In genomic region chr17:66978514-66979061, GRCh38 we compare ENCODE assay signal across 2 cellular contexts.
TF ChIP-seq lines count a peak whose summit lies in the region.

No MANE protein-coding gene starts in this region.

TF ChIP-seq in HCT116, 20 proteins besides CTCF, POLR2A, EP300 and RAD21:
- TF ChIP-seq SP1 (IDR thresholded peaks at IDR 0.05; ENCODE audit: low read depth) (no peak), ZFX (IDR thresholded peaks at IDR 0.05) (peak; percentile 6; the same call in 1 of the 2 replicates)

TF ChIP-seq in HepG2, 621 proteins besides CTCF, POLR2A, EP300 and RAD21:
- TF ChIP-seq, protein P1, sequence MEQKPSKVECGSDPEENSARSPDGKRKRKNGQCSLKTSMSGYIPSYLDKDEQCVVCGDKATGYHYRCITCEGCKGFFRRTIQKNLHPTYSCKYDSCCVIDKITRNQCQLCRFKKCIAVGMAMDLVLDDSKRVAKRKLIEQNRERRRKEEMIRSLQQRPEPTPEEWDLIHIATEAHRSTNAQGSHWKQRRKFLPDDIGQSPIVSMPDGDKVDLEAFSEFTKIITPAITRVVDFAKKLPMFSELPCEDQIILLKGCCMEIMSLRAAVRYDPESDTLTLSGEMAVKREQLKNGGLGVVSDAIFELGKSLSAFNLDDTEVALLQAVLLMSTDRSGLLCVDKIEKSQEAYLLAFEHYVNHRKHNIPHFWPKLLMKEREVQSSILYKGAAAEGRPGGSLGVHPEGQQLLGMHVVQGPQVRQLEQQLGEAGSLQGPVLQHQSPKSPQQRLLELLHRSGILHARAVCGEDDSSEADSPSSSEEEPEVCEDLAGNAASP (CRISPR knock-in tag; IDR thresholded peaks at IDR 0.05; ENCODE audit: borderline replicate concordance): peak; percentile 58; the same call in 1 of the 2 replicates
- TF ChIP-seq, protein P2, sequence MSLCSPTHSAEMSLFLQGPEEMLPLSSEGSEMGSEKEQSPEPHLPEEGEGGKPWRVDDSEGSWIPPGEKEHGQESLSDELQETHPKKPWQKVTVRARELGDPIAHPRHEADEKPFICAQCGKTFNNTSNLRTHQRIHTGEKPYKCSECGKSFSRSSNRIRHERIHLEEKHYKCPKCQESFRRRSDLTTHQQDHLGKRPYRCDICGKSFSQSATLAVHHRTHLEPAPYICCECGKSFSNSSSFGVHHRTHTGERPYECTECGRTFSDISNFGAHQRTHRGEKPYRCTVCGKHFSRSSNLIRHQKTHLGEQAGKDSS (CRISPR knock-in tag; IDR thresholded peaks at IDR 0.05; ENCODE audit: borderline replicate concordance, low read depth): no peak
- TF ChIP-seq ZFP37 (CRISPR knock-in tag; IDR thresholded peaks at IDR 0.05; ENCODE audit: borderline replicate concordance): no peak
- 0 out of 2 replicates have a peak, but pooled peaks have one; percentile 12 for TF ChIP-seq RARA (CRISPR knock-in tag; IDR thresholded peaks at IDR 0.05)
- TF ChIP-seq RXRB (CRISPR knock-in tag; IDR thresholded peaks at IDR 0.05; ENCODE audit: borderline replicate concordance): 0 out of 2 replicates have a peak, but pooled peaks have one; percentile 13
- TF ChIP-seq RORA (CRISPR knock-in tag; IDR thresholded peaks at IDR 0.05): no peak
- TF ChIP-seq, protein P3, sequence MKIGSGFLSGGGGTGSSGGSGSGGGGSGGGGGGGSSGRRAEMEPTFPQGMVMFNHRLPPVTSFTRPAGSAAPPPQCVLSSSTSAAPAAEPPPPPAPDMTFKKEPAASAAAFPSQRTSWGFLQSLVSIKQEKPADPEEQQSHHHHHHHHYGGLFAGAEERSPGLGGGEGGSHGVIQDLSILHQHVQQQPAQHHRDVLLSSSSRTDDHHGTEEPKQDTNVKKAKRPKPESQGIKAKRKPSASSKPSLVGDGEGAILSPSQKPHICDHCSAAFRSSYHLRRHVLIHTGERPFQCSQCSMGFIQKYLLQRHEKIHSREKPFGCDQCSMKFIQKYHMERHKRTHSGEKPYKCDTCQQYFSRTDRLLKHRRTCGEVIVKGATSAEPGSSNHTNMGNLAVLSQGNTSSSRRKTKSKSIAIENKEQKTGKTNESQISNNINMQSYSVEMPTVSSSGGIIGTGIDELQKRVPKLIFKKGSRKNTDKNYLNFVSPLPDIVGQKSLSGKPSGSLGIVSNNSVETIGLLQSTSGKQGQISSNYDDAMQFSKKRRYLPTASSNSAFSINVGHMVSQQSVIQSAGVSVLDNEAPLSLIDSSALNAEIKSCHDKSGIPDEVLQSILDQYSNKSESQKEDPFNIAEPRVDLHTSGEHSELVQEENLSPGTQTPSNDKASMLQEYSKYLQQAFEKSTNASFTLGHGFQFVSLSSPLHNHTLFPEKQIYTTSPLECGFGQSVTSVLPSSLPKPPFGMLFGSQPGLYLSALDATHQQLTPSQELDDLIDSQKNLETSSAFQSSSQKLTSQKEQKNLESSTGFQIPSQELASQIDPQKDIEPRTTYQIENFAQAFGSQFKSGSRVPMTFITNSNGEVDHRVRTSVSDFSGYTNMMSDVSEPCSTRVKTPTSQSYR (CRISPR knock-in tag; IDR thresholded peaks at IDR 0.05; ENCODE audit: borderline replicate concordance): 0 out of 2 replicates have a peak, but pooled peaks have one; percentile 25
- no peak for TF ChIP-seq ZBTB3 (CRISPR knock-in tag; IDR thresholded peaks at IDR 0.05; ENCODE audit: borderline replicate concordance, low read depth)
- no peak for TF ChIP-seq HOXA7 (CRISPR knock-in tag; IDR thresholded peaks at IDR 0.05)
- TF ChIP-seq GABPB1 (CRISPR knock-in tag; IDR thresholded peaks at IDR 0.05): peak; percentile 37; the same call in 1 of the 2 replicates
- no peak for TF ChIP-seq SSRP1 (CRISPR knock-in tag; IDR thresholded peaks at IDR 0.05)
